In genomic region chr6:150143521-150144293, GRCh38 we compare ENCODE assay signal across 7 cellular contexts. TPM values are rescaled to one million over a fixed set of nuclear protein-coding genes. Genes with fewer than 3 reads are reported as not detected.
DNase-seq lines count a peak whose midpoint lies in the region; ATAC-seq lines count a peak whose summit lies in the region.

No MANE protein-coding gene starts in this region.

- H3K4me1 ChIP-seq in HUES48 (ENCODE audit: control insufficient read depth, insufficient read depth, low read length) (peaks cover 1% of the 10 kb centered on the region; the same call in 1 of the 2 replicates), iPS-15b (ENCODE audit: control insufficient read depth, insufficient read depth, low read length) (no peaks in the 10 kb centered on the region)

- H3K36me3 ChIP-seq in HUES48 (ENCODE audit: control insufficient read depth, insufficient read depth, low read length): no peaks in the 10 kb centered on the region
- no peaks in the 10 kb centered on the region for H3K36me3 ChIP-seq in iPS-15b (ENCODE audit: control insufficient read depth, insufficient read depth, low read length)

- CTCF ChIA-PET in activated CD4-positive, alpha-beta memory T cell treated with anti-CD3 and anti-CD28 coated beads for 36 hours (lab: Charles Lee): interaction anchor here (1.2 to 2.6 kb wide), 4 partner anchors 63 to 722 kb away, joined by 3 to 8 read pairs (median 6); partner anchors contain the start of gene MTHFD1L

- H3K9me3 Mint-ChIP-seq in activated CD4-positive, alpha-beta memory T cell treated with anti-CD3 and anti-CD28 coated beads for 36 hours: no peaks in the 10 kb centered on the region
- H3K9me3 Mint-ChIP-seq in stimulated activated effector memory CD8-positive, alpha-beta T cell treated with anti-CD3 and anti-CD28 coated beads, Interleukin-12 subunit alpha, Interleukin-12 subunit beta, amount 100 ng/mL, for 72 hours: no peaks in the 10 kb centered on the region

- DNase-seq in activated CD4-positive, alpha-beta memory T cell treated with anti-CD3 and anti-CD28 coated beads for 36 hours: no peak
- DNase-seq in stimulated activated effector memory CD8-positive, alpha-beta T cell treated with anti-CD3 and anti-CD28 coated beads, Interleukin-12 subunit alpha, Interleukin-12 subunit beta, amount 100 ng/mL, for 72 hours (ENCODE audit: low spot score in 2 of 2): no peak
- DNase-seq in EL: no peak
- DNase-seq in stimulated activated CD4-positive, alpha-beta T cell treated with anti-CD3 and anti-CD28 coated beads, Interleukin-4, amount 100 ng/mL, for 24 hours: no peak

- no peak overlapping the region for H3K27ac Mint-ChIP-seq in activated CD4-positive, alpha-beta memory T cell treated with anti-CD3 and anti-CD28 coated beads for 36 hours
- no peak overlapping the region for H3K27ac Mint-ChIP-seq in stimulated activated effector memory CD8-positive, alpha-beta T cell treated with anti-CD3 and anti-CD28 coated beads, Interleukin-12 subunit alpha, Interleukin-12 subunit beta, amount 100 ng/mL, for 72 hours

- peaks cover 67% of the 10 kb centered on the region for H3K27me3 Mint-ChIP-seq in activated CD4-positive, alpha-beta memory T cell treated with anti-CD3 and anti-CD28 coated beads for 36 hours

- H3K27me3 ChIP-seq in HUES48 (ENCODE audit: control insufficient read depth, insufficient read depth, low read length) (peaks cover 70% of the 10 kb centered on the region), iPS-15b (ENCODE audit: control insufficient read depth, insufficient read depth, low read length) (peaks cover 77% of the 10 kb centered on the region)

- no peaks in the 10 kb centered on the region for H3K36me3 Mint-ChIP-seq in activated CD4-positive, alpha-beta memory T cell treated with anti-CD3 and anti-CD28 coated beads for 36 hours
- no peaks in the 10 kb centered on the region for H3K36me3 Mint-ChIP-seq in stimulated activated effector memory CD8-positive, alpha-beta T cell treated with anti-CD3 and anti-CD28 coated beads, Interleukin-12 subunit alpha, Interleukin-12 subunit beta, amount 100 ng/mL, for 72 hours

- H3K4me3 Mint-ChIP-seq in activated CD4-positive, alpha-beta memory T cell treated with anti-CD3 and anti-CD28 coated beads for 36 hours: peak overlapping the region; percentile 45
- peak overlapping the region; percentile 61 for H3K4me3 Mint-ChIP-seq in stimulated activated effector memory CD8-positive, alpha-beta T cell treated with anti-CD3 and anti-CD28 coated beads, Interleukin-12 subunit alpha, Interleukin-12 subunit beta, amount 100 ng/mL, for 72 hours

- POLR2A ChIA-PET in activated CD4-positive, alpha-beta memory T cell treated with anti-CD3 and anti-CD28 coated beads for 36 hours (lab: Charles Lee): no interaction called here

- peaks cover 18% of the 10 kb centered on the region for H3K4me1 Mint-ChIP-seq in activated CD4-positive, alpha-beta memory T cell treated with anti-CD3 and anti-CD28 coated beads for 36 hours (ENCODE audit: low read depth)
- peaks cover 26% of the 10 kb centered on the region for H3K4me1 Mint-ChIP-seq in stimulated activated effector memory CD8-positive, alpha-beta T cell treated with anti-CD3 and anti-CD28 coated beads, Interleukin-12 subunit alpha, Interleukin-12 subunit beta, amount 100 ng/mL, for 72 hours

- peak overlapping the region; percentile 55 for H3K4me3 ChIP-seq in HUES48 (ENCODE audit: low read depth, low read length)
- H3K4me3 ChIP-seq in iPS-15b (ENCODE audit: low read depth, low read length): peak overlapping the region; percentile 59

- H3K9me3 ChIP-seq in HUES48 (ENCODE audit: control insufficient read depth, insufficient read depth, low read length): no peaks in the 10 kb centered on the region
- no peaks in the 10 kb centered on the region for H3K9me3 ChIP-seq in iPS-15b (ENCODE audit: control insufficient read depth, insufficient read depth, low read length)

- no peak for ATAC-seq in stimulated activated effector memory CD8-positive, alpha-beta T cell treated with anti-CD3 and anti-CD28 coated beads, Interleukin-12 subunit alpha, Interleukin-12 subunit beta, amount 100 ng/mL, for 72 hours
- no peak for ATAC-seq in GM21717 (IDR thresholded peaks at IDR 0.05; ENCODE audit: unreplicated experiment)

- H3K9ac ChIP-seq in HUES48 (ENCODE audit: low read depth, low read length) (no peak overlapping the region), iPS-15b (ENCODE audit: low read depth, low read length) (no peak overlapping the region)

- intact Hi-C loops in activated CD4-positive, alpha-beta memory T cell treated with anti-CD3 and anti-CD28 coated beads for 36 hours (cut with micrococcal nuclease): loop anchor here (10.0 kb wide), 1 partner anchor 161 kb away; no protein-coding TSS in a partner anchor

- no peak overlapping the region for H3K27ac ChIP-seq in HUES48 (ENCODE audit: low read depth, low read length)

RNA-seq across cellular contexts. Expression of gene PPP1R14C, which starts 0.9 kb away (rescaled TPM):
- under 1 TPM; 0.21 to 0.36 TPM for total RNA-seq in activated CD4-positive, alpha-beta memory T cell treated with anti-CD3 and anti-CD28 coated beads for 36 hours
